In genomic region chr3:19070325-19070724, GRCh38 we compare ENCODE assay signal across 29 cellular contexts.
"Had no signal": no experiment of that assay in that cellular context is flagged by ENCODE, and none has a peak within 500 bp of the region (broad histone marks: within the 10 kb centered on the region; RNA-seq: fewer than 3 reads in every experiment).

No MANE protein-coding gene starts in this region.

- H3K27ac ChIP-seq: coronary artery, foreskin keratinocyte, heart right ventricle, left ventricle myocardium inferior, lower lobe of right lung, pancreas, right lobe of liver, suprapubic skin, transverse colon, upper lobe of right lung, uterus had no signal

- H3K4me1 Mint-ChIP-seq: immature natural killer cell; natural killer cell; stimulated activated naive CD8-positive, alpha-beta T cell treated with anti-CD3 and anti-CD28 coated beads, Interleukin-15, amount 100 ng/mL, for 72 hours had no signal

- ATAC-seq: effector memory CD8-positive, alpha-beta T cell; foreskin keratinocyte; heart right ventricle; left colon; lower lobe of right lung; natural killer cell; pancreas; right lobe of liver; stimulated activated naive CD8-positive, alpha-beta T cell treated with anti-CD3 and anti-CD28 coated beads, Interleukin-15, amount 100 ng/mL, for 72 hours; upper lobe of right lung had no signal

- H3K27me3 ChIP-seq: foreskin keratinocyte, heart right ventricle, pancreas, right lobe of liver, suprapubic skin, transverse colon, upper lobe of right lung, uterus had no signal

- H3K4me3 ChIP-seq: coronary artery, heart right ventricle, left ventricle myocardium inferior, lower lobe of right lung, pancreas, right lobe of liver, smooth muscle cell, suprapubic skin, transverse colon, upper lobe of right lung, uterus had no signal

- H3K9me3 Mint-ChIP-seq: natural killer cell; stimulated activated naive CD8-positive, alpha-beta T cell treated with anti-CD3 and anti-CD28 coated beads, Interleukin-15, amount 100 ng/mL, for 72 hours had no signal

- H3K27ac Mint-ChIP-seq: effector memory CD8-positive, alpha-beta T cell; immature natural killer cell; natural killer cell; stimulated activated naive CD8-positive, alpha-beta T cell treated with anti-CD3 and anti-CD28 coated beads, Interleukin-15, amount 100 ng/mL, for 72 hours had no signal

- H3K27me3 Mint-ChIP-seq: effector memory CD8-positive, alpha-beta T cell; stimulated activated naive CD8-positive, alpha-beta T cell treated with anti-CD3 and anti-CD28 coated beads, Interleukin-15, amount 100 ng/mL, for 72 hours had no signal

- H3K36me3 ChIP-seq: heart right ventricle, left ventricle myocardium inferior, lower lobe of right lung, pancreas, right lobe of liver, suprapubic skin, transverse colon, upper lobe of right lung, uterus had no signal

- FAIRE-seq: endometrium, pancreas had no signal

- H3K36me3 Mint-ChIP-seq: immature natural killer cell, natural killer cell had no signal

- DNase-seq: dermis blood vessel endothelial cell; effector memory CD8-positive, alpha-beta T cell; glutamatergic neuron; heart right ventricle; hippocampal formation; immature natural killer cell; islet precursor cell; kidney glomerular epithelial cell; left colon; left ventricle myocardium inferior; lower lobe of right lung; natural killer cell; pancreas; retina; right lobe of liver; stimulated activated CD4-positive, alpha-beta T cell treated with anti-CD3 and anti-CD28 coated beads, Interleukin-12 subunit alpha, Interleukin-12 subunit beta, amount 100 ng/mL, for 4 hours; stimulated activated CD4-positive, alpha-beta T cell treated with anti-CD3 and anti-CD28 coated beads, Interleukin-1b, Interleukin-23, amount 100 ng/mL, for 48 hours; stimulated activated CD4-positive, alpha-beta T cell treated with anti-CD3 and anti-CD28 coated beads, Interleukin-4, amount 100 ng/mL, for 1 hour; stimulated activated CD8-positive, alpha-beta memory T cell treated with anti-CD3 and anti-CD28 coated beads, Interleukin-4, amount 100 ng/mL, for 48 hours; stimulated activated naive CD4-positive, alpha-beta T cell; stimulated activated naive CD8-positive, alpha-beta T cell treated with anti-CD3 and anti-CD28 coated beads, Interleukin-15, amount 100 ng/mL, for 72 hours; transverse colon; upper lobe of right lung; uterus had no signal

- H3K4me3 Mint-ChIP-seq: effector memory CD8-positive, alpha-beta T cell; immature natural killer cell; natural killer cell; stimulated activated naive CD8-positive, alpha-beta T cell treated with anti-CD3 and anti-CD28 coated beads, Interleukin-15, amount 100 ng/mL, for 72 hours had no signal

- H3K4me1 ChIP-seq: foreskin keratinocyte, heart right ventricle, left ventricle myocardium inferior, lower lobe of right lung, pancreas, right lobe of liver, suprapubic skin, transverse colon, upper lobe of right lung, uterus had no signal

- H3K9me3 ChIP-seq: heart right ventricle, left ventricle myocardium inferior, lower lobe of right lung, pancreas, right lobe of liver, suprapubic skin, transverse colon, upper lobe of right lung, uterus had no signal
